17 cellular contexts compared by ENCODE assay signal in genomic region chr12:113365639-113366395, GRCh38. TPM values are rescaled to one million over a fixed set of nuclear protein-coding genes. Genes with fewer than 3 reads are reported as not detected.
DNase-seq lines count a peak whose midpoint lies in the region; ATAC-seq and TF ChIP-seq lines count a peak whose summit lies in the region.
"Had no signal": no experiment of that assay in that cellular context is flagged by ENCODE, and none has a peak within 500 bp of the region (broad histone marks: within the 10 kb centered on the region; RNA-seq: fewer than 3 reads in every experiment).

No MANE protein-coding gene starts in this region.

- no peak overlapping the region for H3K4me3 ChIP-seq in heart right ventricle
- no peak overlapping the region for H3K4me3 ChIP-seq in gastrocnemius medialis
- H3K4me3 ChIP-seq: BLaER1 treated with 17β-estradiol and CSF1 and Interleukin-3, amounts not matched to agents 10 nM and 100 nM; HAP-1 had no signal

- in situ Hi-C loops in gastrocnemius medialis (cut with MboI; ENCODE audit: low sequenced_read_pairs in 4 of 4), result no loop called here

- H3K9me3 ChIP-seq in heart right ventricle (no peaks in the 10 kb centered on the region), gastrocnemius medialis (no peaks in the 10 kb centered on the region)
- H3K9me3 ChIP-seq: BLaER1 treated with 17β-estradiol and CSF1 and Interleukin-3, amounts not matched to agents 10 nM and 100 nM; HAP-1 had no signal

- 69 to 70% methylated on average over 7 of the region's 7 CpGs for WGBS in heart right ventricle, 2 donors

- ATAC-seq in heart right ventricle (peak in 3 of 8 donors; percentile 43 to 65 (median 43)), Right ventricle myocardium inferior (no peak), left ventricle myocardium superior (peak; percentile 70), gastrocnemius medialis (peak; percentile 54 to 69)

- no peak for TF ChIP-seq POLR2A in gastrocnemius medialis (IDR thresholded peaks at IDR 0.05)

- TF ChIP-seq CTCF in heart right ventricle (IDR thresholded peaks at IDR 0.05) (no peak), gastrocnemius medialis (IDR thresholded peaks at IDR 0.05 in 4 of 5, conservative IDR thresholded peaks at IDR 0.05 in 1 of 5) (no peak)

- DNase-seq in heart right ventricle, result no peak
- DNase-seq in Right ventricle myocardium inferior (ENCODE audit: missing footprints), result no peak
- DNase-seq in left ventricle myocardium superior, result no peak
- peak; percentile 27 to 51 for DNase-seq in gastrocnemius medialis
- no peak for DNase-seq in NCI-H1930 (lab: John Stamatoyannopoulos, UW)
- no peak for DNase-seq in D341Med (ENCODE audit: low spot score)
- DNase-seq in NCI-H2107 (lab: John Stamatoyannopoulos, UW), result no peak
- DNase-seq: ACHN; CD4-positive, CD25-positive, alpha-beta regulatory T cell; DMS 273 treated with DMSO at 0.1 percent for 48 hours; HFFc6 had no signal

- H3K4me1 ChIP-seq in heart right ventricle (peaks cover 0 to 33% (median 14%) of the 10 kb centered on the region in 9 donors), gastrocnemius medialis (peaks cover 13 to 23% of the 10 kb centered on the region in 2 donors)
- H3K4me1 ChIP-seq: HAP-1 had no signal

- H3K27me3 ChIP-seq in heart right ventricle (no peaks in the 10 kb centered on the region), gastrocnemius medialis (no peaks in the 10 kb centered on the region)
- H3K27me3 ChIP-seq: BLaER1 treated with 17β-estradiol and CSF1 and Interleukin-3, amounts not matched to agents 10 nM and 100 nM had no signal

- H3K36me3 ChIP-seq in heart right ventricle (peaks cover 0 to 29% (median 4%) of the 10 kb centered on the region in 9 donors), gastrocnemius medialis (no peaks in the 10 kb centered on the region)

- intact Hi-C loops in heart right ventricle (cut with DNase I), result loop anchor here in 1 of 10 donors (5.0 kb wide), 1 partner anchor 54 kb away; no protein-coding TSS in a partner anchor
- intact Hi-C loops in Right ventricle myocardium inferior (cut with DNase I), result no loop called here
- intact Hi-C loops in left ventricle myocardium superior (cut with micrococcal nuclease), result no loop called here
- intact Hi-C loops in gastrocnemius medialis (cut with DNase I; ENCODE audit: low total_unique reads), result no loop called here

- H3K27ac ChIP-seq in heart right ventricle (peak overlapping the region in 6 of 10 donors; percentile 21 to 70 (median 61)), gastrocnemius medialis (peak overlapping the region; percentile 46 to 79 (median 75))
- H3K27ac ChIP-seq: BLaER1 treated with 17β-estradiol and CSF1 and Interleukin-3, amounts not matched to agents 10 nM and 100 nM had no signal

RNA-seq across cellular contexts. Expression of gene PLBD2, which starts 7.4 kb away (rescaled TPM):
- total RNA-seq in heart right ventricle (10 to 100 TPM; 24.7 to 53.9 (median 36.1) TPM), Right ventricle myocardium inferior (40.3 TPM), left ventricle myocardium superior (34.4 TPM), gastrocnemius medialis (10 to 100 TPM; 12.0 to 28.9 (median 26.8) TPM)
- 10 to 100 TPM; 13.0 to 20.0 TPM for polyA plus RNA-seq in heart right ventricle

RNA-seq across cellular contexts. Expression of gene SLC8B1, which starts 30.9 kb away (rescaled TPM):
- total RNA-seq in heart right ventricle (10 to 100 TPM in 6 of 10 donors, 1 to 10 TPM in 4; 7.2 to 15.0 (median 11.9) TPM), Right ventricle myocardium inferior (13.3 TPM), left ventricle myocardium superior (11.5 TPM), gastrocnemius medialis (10 to 100 TPM in 3 of 4 donors, 1 to 10 TPM in 1; 8.2 to 21.2 (median 14.5) TPM)
- 10 to 100 TPM in 1 of 2 donors, 1 to 10 TPM in 1; 8.0 to 16.9 TPM for polyA plus RNA-seq in heart right ventricle

RNA-seq across cellular contexts. Expression of gene SDS, which starts 37.9 kb away (rescaled TPM):
- 1 to 10 TPM in 1 of 10 donors, under 1 TPM in 3, not detected in 6; 0.18 to 1.6 (median 0.45) TPM for total RNA-seq in heart right ventricle
- under 1 TPM in 1 of 2 donors, not detected in 1; 0.33 TPM for polyA plus RNA-seq in heart right ventricle
- total RNA-seq in Right ventricle myocardium inferior, result not detected
- not detected for total RNA-seq in left ventricle myocardium superior
- total RNA-seq in gastrocnemius medialis, result 1 to 10 TPM in 2 of 4 donors, under 1 TPM in 2; 0.34 to 2.4 (median 0.86) TPM
- total RNA-seq: A172; CD4-positive, CD25-positive, alpha-beta regulatory T cell; Daoy; H1; HFFc6; HT-29 had no signal
- polyA plus RNA-seq: CD4-positive, CD25-positive, alpha-beta regulatory T cell had no signal

RNA-seq across cellular contexts. Expression of gene SDSL, which starts 56.4 kb away (rescaled TPM):
- total RNA-seq in heart right ventricle (10 to 100 TPM in 7 of 10 donors, 1 to 10 TPM in 3; 4.0 to 23.4 (median 15.3) TPM), Right ventricle myocardium inferior (8.5 TPM), left ventricle myocardium superior (7.6 TPM), gastrocnemius medialis (1 to 10 TPM in 1 of 4 donors, under 1 TPM in 2, not detected in 1; 0.91 to 1.4 (median 0.98) TPM)
- 1 to 10 TPM; 2.0 to 3.3 TPM for polyA plus RNA-seq in heart right ventricle
- total RNA-seq: CD4-positive, CD25-positive, alpha-beta regulatory T cell had no signal

Comparison
In these comparisons a context has a peak if more than half of its experiments do, and no peak if none do; other contexts are left out.
1. DNase-seq: peak in gastrocnemius medialis (2 of 2); none in heart right ventricle (0 of 2), Right ventricle myocardium inferior (single experiment), left ventricle myocardium superior (single experiment), NCI-H1930 (0 of 2), D341Med (single experiment) and NCI-H2107 (single experiment).